Comparison of ENCODE assay signal across 9 cellular contexts in genomic region chr11:61969838-61970452, GRCh38. TPM values are rescaled to one million over a fixed set of nuclear protein-coding genes. Genes with fewer than 3 reads are reported as not detected.
DNase-seq lines count a peak whose midpoint lies in the region; ATAC-seq and TF ChIP-seq lines count a peak whose summit lies in the region.
"Had no signal": no experiment of that assay in that cellular context is flagged by ENCODE, and none has a peak within 500 bp of the region (broad histone marks: within the 10 kb centered on the region; RNA-seq: fewer than 3 reads in every experiment).

No MANE protein-coding gene starts in this region.

- no peak for ATAC-seq in stimulated activated effector memory CD8-positive, alpha-beta T cell treated with anti-CD3 and anti-CD28 coated beads, Interleukin-12 subunit alpha, Interleukin-12 subunit beta, amount 100 ng/mL, for 72 hours
- ATAC-seq in sciatic nerve (no peak), HG03039 (IDR thresholded peaks at IDR 0.05; ENCODE audit: unreplicated experiment) (no peak)

- no peaks in the 10 kb centered on the region for H3K27me3 ChIP-seq in HL-60 (ENCODE audit: insufficient read depth, poor library complexity, severe bottlenecking)

- DNase-seq in HL-60 (ENCODE audit: low read depth in 1 of 2, low spot score in 1 of 2) (peak; percentile 49 to 88), SKM-1 treated with dmso at 0.1 percent for 144 hours (lab: John Stamatoyannopoulos, UW; ENCODE audit: unreplicated experiment) (peak; percentile 70), fibroblast of villous mesenchyme (ENCODE audit: low read depth) (peak; percentile 84), sciatic nerve (ENCODE audit: low spot score) (no peak), DMS 273 treated with DMSO at 0.1 percent for 48 hours (lab: John Stamatoyannopoulos, UW) (no peak), mesenteric fat pad (ENCODE audit: low spot score) (no peak)
- no peak for DNase-seq in stimulated activated effector memory CD8-positive, alpha-beta T cell treated with anti-CD3 and anti-CD28 coated beads, Interleukin-12 subunit alpha, Interleukin-12 subunit beta, amount 100 ng/mL, for 72 hours (ENCODE audit: low spot score in 2 of 2)
- DNase-seq: T1000 had no signal

- peaks cover 57% of the 10 kb centered on the region for H3K4me1 Mint-ChIP-seq in stimulated activated effector memory CD8-positive, alpha-beta T cell treated with anti-CD3 and anti-CD28 coated beads, Interleukin-12 subunit alpha, Interleukin-12 subunit beta, amount 100 ng/mL, for 72 hours

- no peak overlapping the region for H3K4me3 ChIP-seq in HL-60 (replicated peaks; ENCODE audit: insufficient read depth, low read length)
- H3K4me3 ChIP-seq in fibroblast of villous mesenchyme (ENCODE audit: low read depth, low read length) = no peak overlapping the region

- peak overlapping the region; percentile 27 for H3K27ac ChIP-seq in HL-60 (replicated peaks)

- TF ChIP-seq CTCF in HL-60 (IDR thresholded peaks at IDR 0.05; ENCODE audit: insufficient read depth, low read length) = no peak
- TF ChIP-seq CTCF in fibroblast of villous mesenchyme (IDR thresholded peaks at IDR 0.05; ENCODE audit: insufficient read depth, low read depth, low read length) = no peak

- no peak overlapping the region for H3K27ac Mint-ChIP-seq in stimulated activated effector memory CD8-positive, alpha-beta T cell treated with anti-CD3 and anti-CD28 coated beads, Interleukin-12 subunit alpha, Interleukin-12 subunit beta, amount 100 ng/mL, for 72 hours

- no peaks in the 10 kb centered on the region for H3K9me3 Mint-ChIP-seq in stimulated activated effector memory CD8-positive, alpha-beta T cell treated with anti-CD3 and anti-CD28 coated beads, Interleukin-12 subunit alpha, Interleukin-12 subunit beta, amount 100 ng/mL, for 72 hours

- H3K4me3 Mint-ChIP-seq in stimulated activated effector memory CD8-positive, alpha-beta T cell treated with anti-CD3 and anti-CD28 coated beads, Interleukin-12 subunit alpha, Interleukin-12 subunit beta, amount 100 ng/mL, for 72 hours = peak overlapping the region; percentile 83

- intact Hi-C loops in sciatic nerve (cut with DNase I) = no loop called here

- peaks cover 29% of the 10 kb centered on the region for H3K36me3 Mint-ChIP-seq in stimulated activated effector memory CD8-positive, alpha-beta T cell treated with anti-CD3 and anti-CD28 coated beads, Interleukin-12 subunit alpha, Interleukin-12 subunit beta, amount 100 ng/mL, for 72 hours

RNA-seq across cellular contexts. Expression of gene FTH1, which starts 2.5 kb away (rescaled TPM):
- 453 and 708 TPM in 2 replicates for total RNA-seq in fibroblast of villous mesenchyme
- total RNA-seq in sciatic nerve = 4,297 TPM
- total RNA-seq in mesenteric fat pad = 7,690 TPM

RNA-seq across cellular contexts. Expression of gene BEST1, which starts 19.8 kb away (rescaled TPM):
- total RNA-seq in fibroblast of villous mesenchyme (3.0 and 3.2 TPM in 2 replicates), sciatic nerve (31.3 TPM), mesenteric fat pad (13.2 TPM)

RNA-seq across cellular contexts. Expression of gene RAB3IL1, which starts 52.6 kb away (rescaled TPM):
- total RNA-seq in fibroblast of villous mesenchyme (6.9 and 10.6 TPM in 2 replicates), sciatic nerve (70.5 TPM), mesenteric fat pad (36.5 TPM)

Comparison
In these comparisons a context has a peak if more than half of its experiments do, and no peak if none do; other contexts are left out.
1. DNase-seq: peak in HL-60 (2 of 2), SKM-1 treated with dmso at 0.1 percent for 144 hours (single experiment) and fibroblast of villous mesenchyme (single experiment); none in stimulated activated effector memory CD8-positive, alpha-beta T cell treated with anti-CD3 and anti-CD28 coated beads, Interleukin-12 subunit alpha, Interleukin-12 subunit beta, amount 100 ng/mL, for 72 hours (0 of 2), sciatic nerve (single experiment), DMS 273 treated with DMSO at 0.1 percent for 48 hours (single experiment) and mesenteric fat pad (single experiment).